In the genomic region with DNA sequence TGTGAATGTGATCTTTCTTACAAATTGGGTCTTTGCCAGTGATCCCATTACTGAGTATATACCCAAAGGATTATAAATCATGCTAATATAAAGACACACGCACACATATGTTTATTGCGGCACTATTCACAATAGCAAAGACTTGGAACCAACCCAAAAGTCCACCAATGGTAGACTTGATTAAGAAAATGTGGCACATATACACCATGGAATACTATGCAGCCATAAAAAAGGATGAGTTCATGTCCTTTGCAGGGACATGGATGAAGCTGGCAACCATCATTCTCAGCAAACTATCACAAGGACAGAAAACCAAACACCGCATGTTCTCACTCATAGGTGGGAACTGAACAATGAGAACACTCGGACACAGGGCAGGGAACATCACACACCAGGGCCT, we compare ENCODE assay signal across 3 cellular contexts.
TF ChIP-seq lines count a peak whose summit lies in the region.

No MANE protein-coding gene starts in this region.

TF ChIP-seq in HEK293, 187 proteins besides CTCF, POLR2A, EP300 and RAD21:
- peak; percentile 98 for TF ChIP-seq ZNF146 (tag by site-specific recombination; IDR thresholded peaks at IDR 0.05)
- TF ChIP-seq, protein P1, sequence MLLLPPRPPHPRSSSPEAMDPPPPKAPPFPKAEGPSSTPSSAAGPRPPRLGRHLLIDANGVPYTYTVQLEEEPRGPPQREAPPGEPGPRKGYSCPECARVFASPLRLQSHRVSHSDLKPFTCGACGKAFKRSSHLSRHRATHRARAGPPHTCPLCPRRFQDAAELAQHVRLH (tag by site-specific recombination; IDR thresholded peaks at IDR 0.05): 0 out of 2 replicates have a peak, but pooled peaks have one; percentile 50

TF ChIP-seq in GM12878, 131 proteins besides CTCF, POLR2A, EP300 and RAD21:
- TF ChIP-seq ZNF217 (IDR thresholded peaks at IDR 0.05): 0 out of 2 replicates have a peak, but pooled peaks have one; percentile 37
TF ChIP-seq in GM12878: peak in this region for 1; not testable (repeated sequence) for 130.

TF ChIP-seq in K562, 482 proteins besides CTCF, POLR2A, EP300 and RAD21:
- TF ChIP-seq ZNF146 (CRISPR knock-in tag; IDR thresholded peaks at IDR 0.05; ENCODE audit: unreplicated experiment): peak; percentile 67
